ENCODE assay signal across 1 cellular context in the genomic region with DNA sequence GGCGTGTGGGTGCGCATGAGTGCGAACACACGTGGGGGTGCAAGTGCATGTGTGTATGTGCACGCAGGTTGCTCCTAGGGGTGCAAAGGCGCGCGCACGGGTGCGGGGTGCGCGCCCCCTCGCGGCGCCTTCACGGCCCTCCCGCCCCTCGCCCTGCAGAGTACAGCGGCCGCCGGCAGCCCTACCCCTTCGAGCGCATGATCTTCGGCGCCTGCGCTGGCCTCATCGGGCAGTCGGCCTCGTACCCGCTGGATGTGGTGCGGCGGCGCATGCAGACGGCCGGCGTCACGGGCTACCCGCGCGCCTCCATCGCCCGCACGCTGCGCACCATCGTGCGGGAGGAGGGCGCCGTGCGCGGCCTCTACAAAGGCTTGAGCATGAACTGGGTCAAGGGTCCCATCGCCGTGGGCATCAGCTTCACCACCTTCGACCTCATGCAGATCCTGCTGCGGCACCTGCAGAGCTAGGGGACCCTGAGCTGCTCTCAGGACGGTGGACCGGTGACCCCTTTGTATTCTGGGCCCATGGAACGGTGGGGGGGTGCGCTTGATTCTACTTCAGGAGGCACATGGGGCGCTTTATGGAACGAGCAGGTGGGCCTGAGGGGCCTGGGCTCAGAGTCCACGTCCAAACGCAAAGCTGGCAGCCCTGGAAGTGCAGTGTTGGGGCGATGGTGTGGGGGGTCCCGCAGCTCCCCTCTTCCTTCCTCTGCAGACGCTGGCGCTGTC.
A peak's percentile ranks its signal among the peaks of the same experiment; 100 is the strongest.
TF ChIP-seq lines count a peak whose summit lies in the region.

No MANE protein-coding gene starts in this region.

TF ChIP-seq in WTC11, 78 proteins besides CTCF, POLR2A, EP300 and RAD21 (continued from another document and continues in another):
- TF ChIP-seq, protein P1, sequence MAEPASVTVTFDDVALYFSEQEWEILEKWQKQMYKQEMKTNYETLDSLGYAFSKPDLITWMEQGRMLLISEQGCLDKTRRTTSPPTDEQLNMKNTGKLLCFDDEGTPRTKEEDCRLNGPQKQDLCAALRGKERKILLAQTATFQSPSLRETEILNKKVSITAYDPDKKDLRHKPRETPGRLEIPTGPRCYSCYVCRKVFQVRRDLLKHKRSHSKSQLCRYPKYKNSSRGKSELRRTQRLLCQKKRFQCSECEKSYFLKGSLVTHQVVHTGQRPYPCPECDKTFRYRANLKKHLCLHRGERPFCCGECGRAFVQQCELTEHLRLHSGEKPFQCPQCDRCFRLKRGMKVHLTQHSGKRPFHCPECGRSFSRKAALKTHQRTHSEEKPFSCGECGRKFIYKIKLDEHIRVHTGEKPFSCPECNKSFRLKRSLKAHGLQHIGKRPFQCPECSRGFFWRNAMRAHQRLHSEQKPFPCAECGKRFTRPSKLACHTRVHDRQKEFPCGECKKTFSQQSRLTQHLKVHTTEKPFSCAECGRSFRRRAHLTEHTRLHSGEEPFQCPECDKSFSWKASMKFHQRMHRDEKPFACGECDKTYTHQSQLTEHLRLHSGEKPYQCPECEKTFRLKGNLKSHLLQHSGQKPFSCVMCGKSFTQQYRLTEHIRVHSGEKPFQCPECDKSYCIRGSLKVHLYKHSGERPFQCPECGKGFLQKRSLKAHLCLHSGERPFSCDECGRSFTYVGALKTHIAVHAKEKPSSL (CRISPR knock-in tag; conservative IDR thresholded peaks at IDR 0.05) = no peak
- TF ChIP-seq ZNF232 (CRISPR knock-in tag; IDR thresholded peaks at IDR 0.05) (no peak), FOXP1 (CRISPR knock-in tag; IDR thresholded peaks at IDR 0.05; ENCODE audit: borderline replicate concordance) (no peak), SMAD3 (CRISPR knock-in tag; IDR thresholded peaks at IDR 0.05; ENCODE audit: borderline replicate concordance) (no peak), EMX1 (CRISPR knock-in tag; IDR thresholded peaks at IDR 0.05) (no peak), MXD4 (CRISPR knock-in tag; IDR thresholded peaks at IDR 0.05; ENCODE audit: borderline replicate concordance) (no peak), OVOL2 (CRISPR knock-in tag; IDR thresholded peaks at IDR 0.05; ENCODE audit: borderline replicate concordance) (no peak), PRRX2 (CRISPR knock-in tag; IDR thresholded peaks at IDR 0.05) (no peak), FOXK1 (CRISPR knock-in tag; IDR thresholded peaks at IDR 0.05) (0 out of 2 replicates have a peak, but pooled peaks have one; percentile 40), ZNF263 (CRISPR knock-in tag; IDR thresholded peaks at IDR 0.05; ENCODE audit: low read depth) (no peak), TEAD4 (CRISPR knock-in tag; IDR thresholded peaks at IDR 0.05) (peak; percentile 34; the same call in 1 of the 2 replicates), TCF7 (CRISPR knock-in tag; IDR thresholded peaks at IDR 0.05; ENCODE audit: low read depth) (no peak), IRF2 (CRISPR knock-in tag; IDR thresholded peaks at IDR 0.05; ENCODE audit: borderline replicate concordance, low read depth) (no peak), ZNF138 (CRISPR knock-in tag; conservative IDR thresholded peaks at IDR 0.05) (0 out of 2 replicates have a peak, but pooled peaks have one; percentile 53), ESRRA (CRISPR knock-in tag; IDR thresholded peaks at IDR 0.05; ENCODE audit: borderline replicate concordance) (no peak), SMAD4 (CRISPR knock-in tag; IDR thresholded peaks at IDR 0.05) (no peak), ELF4 (CRISPR knock-in tag; IDR thresholded peaks at IDR 0.05; ENCODE audit: low read depth) (no peak), JUN (CRISPR knock-in tag; IDR thresholded peaks at IDR 0.05) (peak; percentile 28; the same call in 1 of the 2 replicates), KAT7 (CRISPR knock-in tag; IDR thresholded peaks at IDR 0.05; ENCODE audit: borderline replicate concordance) (0 out of 2 replicates have a peak, but pooled peaks have one; percentile 24), SP1 (CRISPR knock-in tag; conservative IDR thresholded peaks at IDR 0.05) (peak; percentile 50; the same call in 1 of the 2 replicates), ZNF121 (CRISPR knock-in tag; IDR thresholded peaks at IDR 0.05) (no peak), HMGA2 (CRISPR knock-in tag; IDR thresholded peaks at IDR 0.05) (no peak), CREM (CRISPR knock-in tag; IDR thresholded peaks at IDR 0.05) (no peak)
- TF ChIP-seq, protein P2, sequence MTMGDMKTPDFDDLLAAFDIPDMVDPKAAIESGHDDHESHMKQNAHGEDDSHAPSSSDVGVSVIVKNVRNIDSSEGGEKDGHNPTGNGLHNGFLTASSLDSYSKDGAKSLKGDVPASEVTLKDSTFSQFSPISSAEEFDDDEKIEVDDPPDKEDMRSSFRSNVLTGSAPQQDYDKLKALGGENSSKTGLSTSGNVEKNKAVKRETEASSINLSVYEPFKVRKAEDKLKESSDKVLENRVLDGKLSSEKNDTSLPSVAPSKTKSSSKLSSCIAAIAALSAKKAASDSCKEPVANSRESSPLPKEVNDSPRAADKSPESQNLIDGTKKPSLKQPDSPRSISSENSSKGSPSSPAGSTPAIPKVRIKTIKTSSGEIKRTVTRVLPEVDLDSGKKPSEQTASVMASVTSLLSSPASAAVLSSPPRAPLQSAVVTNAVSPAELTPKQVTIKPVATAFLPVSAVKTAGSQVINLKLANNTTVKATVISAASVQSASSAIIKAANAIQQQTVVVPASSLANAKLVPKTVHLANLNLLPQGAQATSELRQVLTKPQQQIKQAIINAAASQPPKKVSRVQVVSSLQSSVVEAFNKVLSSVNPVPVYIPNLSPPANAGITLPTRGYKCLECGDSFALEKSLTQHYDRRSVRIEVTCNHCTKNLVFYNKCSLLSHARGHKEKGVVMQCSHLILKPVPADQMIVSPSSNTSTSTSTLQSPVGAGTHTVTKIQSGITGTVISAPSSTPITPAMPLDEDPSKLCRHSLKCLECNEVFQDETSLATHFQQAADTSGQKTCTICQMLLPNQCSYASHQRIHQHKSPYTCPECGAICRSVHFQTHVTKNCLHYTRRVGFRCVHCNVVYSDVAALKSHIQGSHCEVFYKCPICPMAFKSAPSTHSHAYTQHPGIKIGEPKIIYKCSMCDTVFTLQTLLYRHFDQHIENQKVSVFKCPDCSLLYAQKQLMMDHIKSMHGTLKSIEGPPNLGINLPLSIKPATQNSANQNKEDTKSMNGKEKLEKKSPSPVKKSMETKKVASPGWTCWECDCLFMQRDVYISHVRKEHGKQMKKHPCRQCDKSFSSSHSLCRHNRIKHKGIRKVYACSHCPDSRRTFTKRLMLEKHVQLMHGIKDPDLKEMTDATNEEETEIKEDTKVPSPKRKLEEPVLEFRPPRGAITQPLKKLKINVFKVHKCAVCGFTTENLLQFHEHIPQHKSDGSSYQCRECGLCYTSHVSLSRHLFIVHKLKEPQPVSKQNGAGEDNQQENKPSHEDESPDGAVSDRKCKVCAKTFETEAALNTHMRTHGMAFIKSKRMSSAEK (CRISPR knock-in tag; IDR thresholded peaks at IDR 0.05; ENCODE audit: borderline replicate concordance) = no peak
- TF ChIP-seq, protein P3, sequence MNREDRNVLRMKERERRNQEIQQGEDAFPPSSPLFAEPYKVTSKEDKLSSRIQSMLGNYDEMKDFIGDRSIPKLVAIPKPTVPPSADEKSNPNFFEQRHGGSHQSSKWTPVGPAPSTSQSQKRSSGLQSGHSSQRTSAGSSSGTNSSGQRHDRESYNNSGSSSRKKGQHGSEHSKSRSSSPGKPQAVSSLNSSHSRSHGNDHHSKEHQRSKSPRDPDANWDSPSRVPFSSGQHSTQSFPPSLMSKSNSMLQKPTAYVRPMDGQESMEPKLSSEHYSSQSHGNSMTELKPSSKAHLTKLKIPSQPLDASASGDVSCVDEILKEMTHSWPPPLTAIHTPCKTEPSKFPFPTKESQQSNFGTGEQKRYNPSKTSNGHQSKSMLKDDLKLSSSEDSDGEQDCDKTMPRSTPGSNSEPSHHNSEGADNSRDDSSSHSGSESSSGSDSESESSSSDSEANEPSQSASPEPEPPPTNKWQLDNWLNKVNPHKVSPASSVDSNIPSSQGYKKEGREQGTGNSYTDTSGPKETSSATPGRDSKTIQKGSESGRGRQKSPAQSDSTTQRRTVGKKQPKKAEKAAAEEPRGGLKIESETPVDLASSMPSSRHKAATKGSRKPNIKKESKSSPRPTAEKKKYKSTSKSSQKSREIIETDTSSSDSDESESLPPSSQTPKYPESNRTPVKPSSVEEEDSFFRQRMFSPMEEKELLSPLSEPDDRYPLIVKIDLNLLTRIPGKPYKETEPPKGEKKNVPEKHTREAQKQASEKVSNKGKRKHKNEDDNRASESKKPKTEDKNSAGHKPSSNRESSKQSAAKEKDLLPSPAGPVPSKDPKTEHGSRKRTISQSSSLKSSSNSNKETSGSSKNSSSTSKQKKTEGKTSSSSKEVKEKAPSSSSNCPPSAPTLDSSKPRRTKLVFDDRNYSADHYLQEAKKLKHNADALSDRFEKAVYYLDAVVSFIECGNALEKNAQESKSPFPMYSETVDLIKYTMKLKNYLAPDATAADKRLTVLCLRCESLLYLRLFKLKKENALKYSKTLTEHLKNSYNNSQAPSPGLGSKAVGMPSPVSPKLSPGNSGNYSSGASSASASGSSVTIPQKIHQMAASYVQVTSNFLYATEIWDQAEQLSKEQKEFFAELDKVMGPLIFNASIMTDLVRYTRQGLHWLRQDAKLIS (CRISPR knock-in tag; IDR thresholded peaks at IDR 0.05; ENCODE audit: borderline replicate concordance) = no peak
- TF ChIP-seq, protein P4, sequence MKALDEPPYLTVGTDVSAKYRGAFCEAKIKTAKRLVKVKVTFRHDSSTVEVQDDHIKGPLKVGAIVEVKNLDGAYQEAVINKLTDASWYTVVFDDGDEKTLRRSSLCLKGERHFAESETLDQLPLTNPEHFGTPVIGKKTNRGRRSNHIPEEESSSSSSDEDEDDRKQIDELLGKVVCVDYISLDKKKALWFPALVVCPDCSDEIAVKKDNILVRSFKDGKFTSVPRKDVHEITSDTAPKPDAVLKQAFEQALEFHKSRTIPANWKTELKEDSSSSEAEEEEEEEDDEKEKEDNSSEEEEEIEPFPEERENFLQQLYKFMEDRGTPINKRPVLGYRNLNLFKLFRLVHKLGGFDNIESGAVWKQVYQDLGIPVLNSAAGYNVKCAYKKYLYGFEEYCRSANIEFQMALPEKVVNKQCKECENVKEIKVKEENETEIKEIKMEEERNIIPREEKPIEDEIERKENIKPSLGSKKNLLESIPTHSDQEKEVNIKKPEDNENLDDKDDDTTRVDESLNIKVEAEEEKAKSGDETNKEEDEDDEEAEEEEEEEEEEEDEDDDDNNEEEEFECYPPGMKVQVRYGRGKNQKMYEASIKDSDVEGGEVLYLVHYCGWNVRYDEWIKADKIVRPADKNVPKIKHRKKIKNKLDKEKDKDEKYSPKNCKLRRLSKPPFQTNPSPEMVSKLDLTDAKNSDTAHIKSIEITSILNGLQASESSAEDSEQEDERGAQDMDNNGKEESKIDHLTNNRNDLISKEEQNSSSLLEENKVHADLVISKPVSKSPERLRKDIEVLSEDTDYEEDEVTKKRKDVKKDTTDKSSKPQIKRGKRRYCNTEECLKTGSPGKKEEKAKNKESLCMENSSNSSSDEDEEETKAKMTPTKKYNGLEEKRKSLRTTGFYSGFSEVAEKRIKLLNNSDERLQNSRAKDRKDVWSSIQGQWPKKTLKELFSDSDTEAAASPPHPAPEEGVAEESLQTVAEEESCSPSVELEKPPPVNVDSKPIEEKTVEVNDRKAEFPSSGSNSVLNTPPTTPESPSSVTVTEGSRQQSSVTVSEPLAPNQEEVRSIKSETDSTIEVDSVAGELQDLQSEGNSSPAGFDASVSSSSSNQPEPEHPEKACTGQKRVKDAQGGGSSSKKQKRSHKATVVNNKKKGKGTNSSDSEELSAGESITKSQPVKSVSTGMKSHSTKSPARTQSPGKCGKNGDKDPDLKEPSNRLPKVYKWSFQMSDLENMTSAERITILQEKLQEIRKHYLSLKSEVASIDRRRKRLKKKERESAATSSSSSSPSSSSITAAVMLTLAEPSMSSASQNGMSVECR (CRISPR knock-in tag; IDR thresholded peaks at IDR 0.05; ENCODE audit: borderline replicate concordance) = peak; percentile 61; the same call in 1 of the 2 replicates
- TF ChIP-seq, protein P5, sequence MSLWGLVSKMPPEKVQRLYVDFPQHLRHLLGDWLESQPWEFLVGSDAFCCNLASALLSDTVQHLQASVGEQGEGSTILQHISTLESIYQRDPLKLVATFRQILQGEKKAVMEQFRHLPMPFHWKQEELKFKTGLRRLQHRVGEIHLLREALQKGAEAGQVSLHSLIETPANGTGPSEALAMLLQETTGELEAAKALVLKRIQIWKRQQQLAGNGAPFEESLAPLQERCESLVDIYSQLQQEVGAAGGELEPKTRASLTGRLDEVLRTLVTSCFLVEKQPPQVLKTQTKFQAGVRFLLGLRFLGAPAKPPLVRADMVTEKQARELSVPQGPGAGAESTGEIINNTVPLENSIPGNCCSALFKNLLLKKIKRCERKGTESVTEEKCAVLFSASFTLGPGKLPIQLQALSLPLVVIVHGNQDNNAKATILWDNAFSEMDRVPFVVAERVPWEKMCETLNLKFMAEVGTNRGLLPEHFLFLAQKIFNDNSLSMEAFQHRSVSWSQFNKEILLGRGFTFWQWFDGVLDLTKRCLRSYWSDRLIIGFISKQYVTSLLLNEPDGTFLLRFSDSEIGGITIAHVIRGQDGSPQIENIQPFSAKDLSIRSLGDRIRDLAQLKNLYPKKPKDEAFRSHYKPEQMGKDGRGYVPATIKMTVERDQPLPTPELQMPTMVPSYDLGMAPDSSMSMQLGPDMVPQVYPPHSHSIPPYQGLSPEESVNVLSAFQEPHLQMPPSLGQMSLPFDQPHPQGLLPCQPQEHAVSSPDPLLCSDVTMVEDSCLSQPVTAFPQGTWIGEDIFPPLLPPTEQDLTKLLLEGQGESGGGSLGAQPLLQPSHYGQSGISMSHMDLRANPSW (CRISPR knock-in tag; conservative IDR thresholded peaks at IDR 0.05; ENCODE audit: low read depth) = no peak
- TF ChIP-seq, protein P6, sequence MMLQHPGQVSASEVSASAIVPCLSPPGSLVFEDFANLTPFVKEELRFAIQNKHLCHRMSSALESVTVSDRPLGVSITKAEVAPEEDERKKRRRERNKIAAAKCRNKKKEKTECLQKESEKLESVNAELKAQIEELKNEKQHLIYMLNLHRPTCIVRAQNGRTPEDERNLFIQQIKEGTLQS (CRISPR knock-in tag; conservative IDR thresholded peaks at IDR 0.05) = no peak
- TF ChIP-seq, protein P7, sequence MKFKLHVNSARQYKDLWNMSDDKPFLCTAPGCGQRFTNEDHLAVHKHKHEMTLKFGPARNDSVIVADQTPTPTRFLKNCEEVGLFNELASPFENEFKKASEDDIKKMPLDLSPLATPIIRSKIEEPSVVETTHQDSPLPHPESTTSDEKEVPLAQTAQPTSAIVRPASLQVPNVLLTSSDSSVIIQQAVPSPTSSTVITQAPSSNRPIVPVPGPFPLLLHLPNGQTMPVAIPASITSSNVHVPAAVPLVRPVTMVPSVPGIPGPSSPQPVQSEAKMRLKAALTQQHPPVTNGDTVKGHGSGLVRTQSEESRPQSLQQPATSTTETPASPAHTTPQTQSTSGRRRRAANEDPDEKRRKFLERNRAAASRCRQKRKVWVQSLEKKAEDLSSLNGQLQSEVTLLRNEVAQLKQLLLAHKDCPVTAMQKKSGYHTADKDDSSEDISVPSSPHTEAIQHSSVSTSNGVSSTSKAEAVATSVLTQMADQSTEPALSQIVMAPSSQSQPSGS (CRISPR knock-in tag; IDR thresholded peaks at IDR 0.05; ENCODE audit: borderline replicate concordance, low read depth) = no peak
- TF ChIP-seq, protein P8, sequence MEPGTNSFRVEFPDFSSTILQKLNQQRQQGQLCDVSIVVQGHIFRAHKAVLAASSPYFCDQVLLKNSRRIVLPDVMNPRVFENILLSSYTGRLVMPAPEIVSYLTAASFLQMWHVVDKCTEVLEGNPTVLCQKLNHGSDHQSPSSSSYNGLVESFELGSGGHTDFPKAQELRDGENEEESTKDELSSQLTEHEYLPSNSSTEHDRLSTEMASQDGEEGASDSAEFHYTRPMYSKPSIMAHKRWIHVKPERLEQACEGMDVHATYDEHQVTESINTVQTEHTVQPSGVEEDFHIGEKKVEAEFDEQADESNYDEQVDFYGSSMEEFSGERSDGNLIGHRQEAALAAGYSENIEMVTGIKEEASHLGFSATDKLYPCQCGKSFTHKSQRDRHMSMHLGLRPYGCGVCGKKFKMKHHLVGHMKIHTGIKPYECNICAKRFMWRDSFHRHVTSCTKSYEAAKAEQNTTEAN (CRISPR knock-in tag; IDR thresholded peaks at IDR 0.05) = 0 out of 2 replicates have a peak, but pooled peaks have one; percentile 60
